8 cellular contexts compared by ENCODE assay signal in the genomic region with DNA sequence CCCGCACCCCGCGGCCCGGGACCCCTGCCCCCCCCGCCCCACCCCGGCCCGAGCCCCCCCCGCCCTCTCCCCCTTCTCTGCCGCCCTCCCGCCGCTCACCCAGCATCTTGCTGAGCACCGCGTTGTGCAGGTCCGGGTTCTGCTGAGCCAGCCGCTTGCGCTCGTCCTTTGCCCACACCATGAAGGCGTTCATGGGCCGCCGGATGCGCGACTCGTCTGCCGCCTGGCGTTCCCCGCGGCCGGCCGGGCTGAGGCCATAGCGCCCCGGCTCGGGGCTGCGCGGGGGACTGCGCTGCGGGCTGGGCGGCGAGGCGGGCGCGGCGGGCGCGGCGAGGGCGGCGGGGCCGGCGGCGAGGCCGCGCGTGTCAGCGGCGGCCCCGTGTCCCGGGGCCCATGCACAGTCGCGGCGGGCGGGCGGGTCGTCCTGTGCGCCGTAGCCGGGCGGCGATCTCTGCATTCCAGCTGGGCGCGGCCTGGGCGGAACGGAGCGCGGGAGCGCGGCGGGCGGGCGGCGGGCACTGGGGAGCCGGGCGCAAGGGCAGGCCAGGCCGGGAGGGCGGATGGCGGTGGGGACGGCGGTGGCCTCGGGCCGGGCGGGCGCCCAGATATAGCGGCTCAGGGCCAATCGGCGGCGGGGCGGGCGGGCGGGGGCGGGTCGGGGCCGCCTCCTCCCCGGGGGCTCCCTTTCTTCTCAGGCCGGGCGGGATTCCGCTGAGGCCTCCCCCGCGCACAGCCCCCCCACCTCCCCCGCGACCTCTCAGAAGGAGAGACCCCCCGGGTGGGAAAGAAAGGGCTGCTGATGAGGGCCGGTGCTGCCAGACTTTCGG. TPM values are rescaled to one million over a fixed set of nuclear protein-coding genes. Genes with fewer than 3 reads are reported as not detected.
A peak's percentile ranks its signal among the peaks of the same experiment; 100 is the strongest.
DNase-seq lines count a peak whose midpoint lies in the region; ATAC-seq and TF ChIP-seq lines count a peak whose summit lies in the region.

A gene (minus strand): TSS at position 580 of the 827 bp plus-strand sequence. CDS start 123 bp downstream, at position 457.

- H3K27me3 Mint-ChIP-seq in activated CD4-positive, alpha-beta T cell treated with anti-CD3 and anti-CD28 coated beads, Interleukin-2, amount 10 ng/mL, durations not matched to agents 7 days and 5 days, result peaks cover 36% of the 10 kb centered on the region

- peaks cover 32% of the 10 kb centered on the region for H3K4me1 Mint-ChIP-seq in activated CD4-positive, alpha-beta T cell treated with anti-CD3 and anti-CD28 coated beads, Interleukin-2, amount 10 ng/mL, durations not matched to agents 7 days and 5 days

- peak within 1 kb of the TSS in 1 of 2 experiments; percentile 21; a peak in 1 of 4 replicates for H3K4me3 ChIP-seq in SK-N-SH (ENCODE audit: low read depth in 2 of 2, low read length in 1 of 2)
- peak within 1 kb of the TSS; percentile 46 for H3K4me3 ChIP-seq in smooth muscle cell

- H3K4me1 ChIP-seq in SK-N-SH (ENCODE audit: control insufficient read depth in 1 of 2, insufficient read depth in 2 of 2, low read depth in 1 of 2, low read length in 1 of 2), result peaks cover 0 to 4% of the 10 kb centered on the region in 2 experiments; a peak in 1 of 4 replicates
- H3K4me1 ChIP-seq in smooth muscle cell (ENCODE audit: low read depth), result peaks cover 4% of the 10 kb centered on the region

- CTCF ChIA-PET in SK-N-SH (lab: Yijun Ruan, JAX), result interaction anchor here (0.8 to 7.8 kb wide), 7 partner anchors 8 to 72 kb away, joined by 3 to 85 read pairs (median 3); a partner anchor contains a TSS
- CTCF ChIA-PET in activated CD4-positive, alpha-beta T cell treated with anti-CD3 and anti-CD28 coated beads, Interleukin-2, amount 10 ng/mL, durations not matched to agents 7 days and 5 days (lab: Charles Lee), result interaction anchor here (11.2 kb wide), 1 partner anchor 9 kb away, joined by 79 read pairs; no protein-coding TSS in a partner anchor

- no peaks in the 10 kb centered on the region for H3K36me3 ChIP-seq in SK-N-SH (replicated peaks in 1 of 2; ENCODE audit: control insufficient read depth in 1 of 2, insufficient read depth in 2 of 2, low read length in 1 of 2)
- no peaks in the 10 kb centered on the region for H3K36me3 ChIP-seq in smooth muscle cell (ENCODE audit: low read depth)

- H4K20me1 ChIP-seq in SK-N-SH (ENCODE audit: insufficient read depth) (no peaks in the 10 kb centered on the region), smooth muscle cell (ENCODE audit: low read depth) (peaks cover 6% of the 10 kb centered on the region)

- no peak within 1 kb of the TSS for H3K9ac ChIP-seq in SK-N-SH
- H3K9ac ChIP-seq in smooth muscle cell (ENCODE audit: low read depth), result no peak within 1 kb of the TSS

- H3K27ac ChIP-seq in SK-N-SH (ENCODE audit: low read depth in 2 of 2, low read length in 1 of 2), result no peak within 1 kb of the TSS
- no peak within 1 kb of the TSS for H3K27ac ChIP-seq in smooth muscle cell (ENCODE audit: low read depth)

- H3K4me3 Mint-ChIP-seq in activated CD4-positive, alpha-beta T cell treated with anti-CD3 and anti-CD28 coated beads, Interleukin-2, amount 10 ng/mL, durations not matched to agents 7 days and 5 days, result peak within 1 kb of the TSS; percentile 47

- H3K27me3 ChIP-seq in SK-N-SH (ENCODE audit: insufficient read depth) (peaks cover 32% of the 10 kb centered on the region), smooth muscle cell (ENCODE audit: low read depth) (peaks cover 9% of the 10 kb centered on the region)

- WGBS in SK-N-SH (ENCODE audit: low lambda C conversion rate), result 5% methylated on average over 11 of the region's 112 CpGs
- 2% methylated on average over 29 of the region's 112 CpGs for WGBS in smooth muscle cell (ENCODE audit: low lambda C conversion rate)

- H3K79me2 ChIP-seq in SK-N-SH (ENCODE audit: insufficient read depth), result no peaks in the 10 kb centered on the region
- H3K79me2 ChIP-seq in smooth muscle cell (ENCODE audit: low read depth), result no peaks in the 10 kb centered on the region

- TF ChIP-seq CTCF in SK-N-SH (IDR thresholded peaks at IDR 0.05) (no peak), smooth muscle cell (IDR thresholded peaks at IDR 0.05; ENCODE audit: borderline replicate concordance, insufficient read depth, poor library complexity, severe bottlenecking) (no peak)

- H3F3A ChIP-seq in SK-N-SH (replicated peaks; ENCODE audit: insufficient read depth), result peaks cover 4% of the 10 kb centered on the region
- H3F3A ChIP-seq in smooth muscle cell (ENCODE audit: low read depth), result no peaks in the 10 kb centered on the region

- H3K9me3 ChIP-seq in SK-N-SH, result no peaks in the 10 kb centered on the region
- no peaks in the 10 kb centered on the region for H3K9me3 ChIP-seq in smooth muscle cell (replicated peaks; ENCODE audit: low read depth)

- H2AFZ ChIP-seq in SK-N-SH (ENCODE audit: low read depth) (no peak within 1 kb of the TSS), smooth muscle cell (ENCODE audit: low read depth) (no peak within 1 kb of the TSS)

- TF ChIP-seq RAD21 in SK-N-SH (IDR thresholded peaks at IDR 0.05; ENCODE audit: low read length), result no peak

- H3K9me2 ChIP-seq in SK-N-SH, result no peaks in the 10 kb centered on the region

- no peak within 1 kb of the TSS for H3K4me2 ChIP-seq in SK-N-SH
- peak within 1 kb of the TSS; percentile 84 for H3K4me2 ChIP-seq in smooth muscle cell

- TF ChIP-seq EP300 in SK-N-SH (IDR thresholded peaks at IDR 0.05; ENCODE audit: borderline replicate concordance in 1 of 2, low read depth in 1 of 2, low read length in 1 of 2), result no peak

- POLR2A ChIA-PET in SK-N-SH (lab: Yijun Ruan, JAX), result no interaction called here
- POLR2A ChIA-PET in activated CD4-positive, alpha-beta T cell treated with anti-CD3 and anti-CD28 coated beads, Interleukin-2, amount 10 ng/mL, durations not matched to agents 7 days and 5 days (lab: Charles Lee), result no interaction called here

- no peaks in the 10 kb centered on the region for H3K9me3 Mint-ChIP-seq in activated CD4-positive, alpha-beta T cell treated with anti-CD3 and anti-CD28 coated beads, Interleukin-2, amount 10 ng/mL, durations not matched to agents 7 days and 5 days

- intact Hi-C loops in Right ventricle myocardium inferior (cut with DNase I), result no loop called here

- ATAC-seq in SK-N-SH treated with all-trans-retinoic acid at 6 μM for 48 hours (no peak), Right ventricle myocardium inferior (no peak), GM18511 (IDR thresholded peaks at IDR 0.05; ENCODE audit: unreplicated experiment) (no peak)

- no peak within 1 kb of the TSS for H3K27ac Mint-ChIP-seq in activated CD4-positive, alpha-beta T cell treated with anti-CD3 and anti-CD28 coated beads, Interleukin-2, amount 10 ng/mL, durations not matched to agents 7 days and 5 days

- H3K36me3 Mint-ChIP-seq in activated CD4-positive, alpha-beta T cell treated with anti-CD3 and anti-CD28 coated beads, Interleukin-2, amount 10 ng/mL, durations not matched to agents 7 days and 5 days (ENCODE audit: low read depth), result no peaks in the 10 kb centered on the region

- DNase-seq in SK-N-SH, result peak; percentile 83
- no peak for DNase-seq in activated CD4-positive, alpha-beta T cell treated with anti-CD3 and anti-CD28 coated beads, Interleukin-2, amount 10 ng/mL, durations not matched to agents 7 days and 5 days
- no peak for DNase-seq in Right ventricle myocardium inferior (ENCODE audit: missing footprints)
- DNase-seq in smooth muscle cell (lab: John Stamatoyannopoulos, UW; ENCODE audit: unreplicated experiment), result peak; percentile 56
- no peak for DNase-seq in DMS153 (lab: John Stamatoyannopoulos, UW)
- DNase-seq in AG08395 (ENCODE audit: low spot score), result no peak

TF ChIP-seq in SK-N-SH, 30 proteins besides CTCF, POLR2A, EP300 and RAD21:
- TF ChIP-seq TEAD4 (IDR thresholded peaks at IDR 0.05; ENCODE audit: borderline replicate concordance, insufficient read depth), result no peak
- TF ChIP-seq POLR2AphosphoS5 (IDR thresholded peaks at IDR 0.05; ENCODE audit: low read depth, low read length), result no peak
- no peak for TF ChIP-seq NFIC (IDR thresholded peaks at IDR 0.05; ENCODE audit: borderline replicate concordance)
- TF ChIP-seq FOXJ3 (CRISPR knock-in tag; IDR thresholded peaks at IDR 0.05), result no peak
- no peak for TF ChIP-seq JUND (IDR thresholded peaks at IDR 0.05)
- TF ChIP-seq MEF2A (IDR thresholded peaks at IDR 0.05; ENCODE audit: borderline replicate concordance, low read depth), result no peak

TF ChIP-seq in SK-N-SH treated with all-trans-retinoic acid at 6 μM for 48 hours, 23 proteins besides CTCF, POLR2A, EP300 and RAD21 (continues in another document):
- TF ChIP-seq RARB (CRISPR knock-in tag; IDR thresholded peaks at IDR 0.05) (no peak), ZNF565 (CRISPR knock-in tag; conservative IDR thresholded peaks at IDR 0.05; ENCODE audit: low read depth) (no peak), TCF4 (CRISPR knock-in tag; IDR thresholded peaks at IDR 0.05; ENCODE audit: borderline replicate concordance) (no peak), ISL1 (CRISPR knock-in tag; IDR thresholded peaks at IDR 0.05) (no peak), TOX (CRISPR knock-in tag; IDR thresholded peaks at IDR 0.05; ENCODE audit: borderline replicate concordance) (no peak)
- TF ChIP-seq, protein P1, sequence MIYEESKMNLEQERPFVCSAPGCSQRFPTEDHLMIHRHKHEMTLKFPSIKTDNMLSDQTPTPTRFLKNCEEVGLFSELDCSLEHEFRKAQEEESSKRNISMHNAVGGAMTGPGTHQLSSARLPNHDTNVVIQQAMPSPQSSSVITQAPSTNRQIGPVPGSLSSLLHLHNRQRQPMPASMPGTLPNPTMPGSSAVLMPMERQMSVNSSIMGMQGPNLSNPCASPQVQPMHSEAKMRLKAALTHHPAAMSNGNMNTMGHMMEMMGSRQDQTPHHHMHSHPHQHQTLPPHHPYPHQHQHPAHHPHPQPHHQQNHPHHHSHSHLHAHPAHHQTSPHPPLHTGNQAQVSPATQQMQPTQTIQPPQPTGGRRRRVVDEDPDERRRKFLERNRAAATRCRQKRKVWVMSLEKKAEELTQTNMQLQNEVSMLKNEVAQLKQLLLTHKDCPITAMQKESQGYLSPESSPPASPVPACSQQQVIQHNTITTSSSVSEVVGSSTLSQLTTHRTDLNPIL (CRISPR knock-in tag; IDR thresholded peaks at IDR 0.05; ENCODE audit: low read depth), result no peak

RNA-seq across cellular contexts. Expression of the gene that starts here (rescaled TPM):
- not detected in 2 replicates for polyA plus RNA-seq in SK-N-SH (2012; rRNA removed)
- polyA plus RNA-seq in SK-N-SH (2012; cell fraction: cytosol; rRNA removed), result not detected in 2 replicates
- polyA plus RNA-seq in SK-N-SH (2012; cell fraction: nucleus; rRNA removed), result 0.07 TPM in 1 of 2 replicates, not detected in the other
- under 1 TPM; 0.10 to 0.15 TPM for total RNA-seq in activated CD4-positive, alpha-beta T cell treated with anti-CD3 and anti-CD28 coated beads, Interleukin-2, amount 10 ng/mL, durations not matched to agents 7 days and 5 days
- 38.4 TPM for total RNA-seq in Right ventricle myocardium inferior
- total RNA-seq in smooth muscle cell, result 0.54 and 2.9 TPM in 2 replicates
- 9.7 and 11.3 TPM in 2 replicates for polyA plus RNA-seq in smooth muscle cell

Comparison
In these comparisons a context has a peak if more than half of its experiments do, and no peak if none do; other contexts are left out.
1. RNA of the gene that starts here (total RNA-seq): 38.4 TPM in Right ventricle myocardium inferior (single experiment); 0.54 to 2.9 TPM in smooth muscle cell and 0.10 to 0.15 TPM in activated CD4-positive, alpha-beta T cell treated with anti-CD3 and anti-CD28 coated beads, Interleukin-2, amount 10 ng/mL, durations not matched to agents 7 days and 5 days; every median in the first group is over 10 times any median in the second.
2. RNA of the gene that starts here (polyA plus RNA-seq): 9.7 to 11.3 TPM in smooth muscle cell; 0.07 TPM in SK-N-SH; every median in the first group is over 10 times any median in the second.
3. Peak in DNase-seq in SK-N-SH; RNA of the gene not detected or under 1 TPM.